ENCODE assay signal across 22 cellular contexts in genomic region chr3:33174095-33174494, GRCh38. TPM values are rescaled to one million over a fixed set of nuclear protein-coding genes. Genes with fewer than 3 reads are reported as not detected.
DNase-seq lines count a peak whose midpoint lies in the region; ATAC-seq and TF ChIP-seq lines count a peak whose summit lies in the region.
"Had no signal": no experiment of that assay in that cellular context is flagged by ENCODE, and none has a peak within 500 bp of the region (broad histone marks: within the 10 kb centered on the region; RNA-seq: fewer than 3 reads in every experiment).

No MANE protein-coding gene starts in this region.

- H3K9me3 ChIP-seq in heart left ventricle (peaks cover 0 to 15% (median 3%) of the 10 kb centered on the region in 12 donors), ascending aorta (no peaks in the 10 kb centered on the region), neuronal stem cell (replicated peaks in 1 of 2; ENCODE audit: control insufficient read depth in 2 of 2, insufficient read depth in 1 of 2, low read depth in 1 of 2, low read length in 2 of 2) (no peaks in the 10 kb centered on the region), tibial artery (no peaks in the 10 kb centered on the region)
- H3K9me3 ChIP-seq: HAP-1 had no signal

- no peak overlapping the region for H3K14ac ChIP-seq in neuronal stem cell (ENCODE audit: low read length)

- H3K4ac ChIP-seq in neuronal stem cell (ENCODE audit: low read length): no peak overlapping the region

- no peak overlapping the region for H4K8ac ChIP-seq in neuronal stem cell (ENCODE audit: low read depth, low read length)

- H3K18ac ChIP-seq in neuronal stem cell (ENCODE audit: low read length): no peak overlapping the region

- intact Hi-C loops in Right ventricle myocardium superior (cut with DNase I): no loop called here
- intact Hi-C loops in heart left ventricle (cut with DNase I): no loop called here
- intact Hi-C loops in ascending aorta (cut with DNase I): no loop called here
- intact Hi-C loops in tibial artery (cut with DNase I; ENCODE audit: low total_unique reads): no loop called here

- TF ChIP-seq CTCF in heart left ventricle (IDR thresholded peaks at IDR 0.05) (no peak), ascending aorta (IDR thresholded peaks at IDR 0.05) (no peak), tibial artery (IDR thresholded peaks at IDR 0.05) (no peak), omental fat pad (IDR thresholded peaks at IDR 0.05) (no peak)

- H3K27me3 ChIP-seq in heart left ventricle (no peaks in the 10 kb centered on the region), ascending aorta (no peaks in the 10 kb centered on the region), neuronal stem cell (ENCODE audit: control insufficient read depth in 3 of 3, insufficient read depth in 3 of 3, low read depth in 1 of 3, low read length in 3 of 3) (no peaks in the 10 kb centered on the region), tibial artery (no peaks in the 10 kb centered on the region)
- H3K27me3 ChIP-seq: BLaER1 had no signal

- peaks cover 0 to 18% (median 5%) of the 10 kb centered on the region in 12 donors for H3K4me1 ChIP-seq in heart left ventricle
- H3K4me1 ChIP-seq in ascending aorta: peaks cover 0 to 35% of the 10 kb centered on the region in 2 donors
- no peaks in the 10 kb centered on the region for H3K4me1 ChIP-seq in neuronal stem cell (ENCODE audit: control insufficient read depth in 2 of 2, insufficient read depth in 1 of 2, low read depth in 1 of 2, low read length in 2 of 2)
- H3K4me1 ChIP-seq in tibial artery: peaks cover 0 to 83% (median 23%) of the 10 kb centered on the region in 4 donors
- H3K4me1 ChIP-seq: BLaER1, HAP-1 had no signal

- H3K9ac ChIP-seq in neuronal stem cell (ENCODE audit: low read depth, low read length, poor library complexity): peak overlapping the region; percentile 39
- H3K9ac ChIP-seq: BLaER1, GM23248 had no signal

- H2AFZ ChIP-seq in neuronal stem cell (ENCODE audit: low read length): no peak overlapping the region
- H2AFZ ChIP-seq: GM23248 had no signal

- no peak overlapping the region for H2BK5ac ChIP-seq in neuronal stem cell (ENCODE audit: low read length)

- H3K79me1 ChIP-seq in neuronal stem cell (ENCODE audit: low read depth, low read length): no peaks in the 10 kb centered on the region

- H2BK120ac ChIP-seq in neuronal stem cell (ENCODE audit: low read depth, low read length): no peak overlapping the region

- H4K91ac ChIP-seq in neuronal stem cell (ENCODE audit: low read depth, low read length, poor library complexity): no peak overlapping the region

- WGBS in heart left ventricle, 4 donors: 68 to 85% (median 73%) methylated on average over 4 of the region's 4 CpGs
- no CpG with 5 or more reads among the region's 4 CpGs for WGBS in neuronal stem cell (ENCODE audit: extremely low coverage in 2 of 2, insufficient read length in 2 of 2, insufficient replicate concordance in 1 of 2), 2 donors

- ATAC-seq in Right ventricle myocardium superior (ENCODE audit: poor library complexity) (peak; percentile 19), heart left ventricle (no peak), omental fat pad (ENCODE audit: low FRiP score) (no peak), GM21447 (IDR thresholded peaks at IDR 0.05; ENCODE audit: unreplicated experiment) (no peak)
- ATAC-seq: GM12878, HepG2 had no signal

- TF ChIP-seq POLR2A in heart left ventricle (IDR thresholded peaks at IDR 0.05): no peak

- H3K36me3 ChIP-seq in heart left ventricle (no peaks in the 10 kb centered on the region), ascending aorta (peaks cover 9 to 18% of the 10 kb centered on the region in 2 donors), neuronal stem cell (replicated peaks in 1 of 2; ENCODE audit: control insufficient read depth in 2 of 2, insufficient read depth in 2 of 2, low read length in 2 of 2) (no peaks in the 10 kb centered on the region), tibial artery (peaks cover 4 to 9% (median 8%) of the 10 kb centered on the region in 3 donors)
- H3K36me3 ChIP-seq: BLaER1, HAP-1 had no signal

- H3K4me3 ChIP-seq in heart left ventricle: no peak overlapping the region
- H3K4me3 ChIP-seq in ascending aorta: no peak overlapping the region
- no peak overlapping the region for H3K4me3 ChIP-seq in neuronal stem cell (ENCODE audit: low read length in 2 of 2)
- no peak overlapping the region for H3K4me3 ChIP-seq in tibial artery
- H3K4me3 ChIP-seq: BLaER1, GM12878, GM23248, HAP-1 had no signal

- H2AK5ac ChIP-seq in neuronal stem cell (ENCODE audit: low read depth, low read length): no peak overlapping the region

- H3K4me2 ChIP-seq in neuronal stem cell (ENCODE audit: insufficient read depth, low read length, poor library complexity, severe bottlenecking): no peak overlapping the region
- H3K4me2 ChIP-seq: BLaER1 had no signal

- peak overlapping the region in 2 of 12 donors; percentile 12 to 73 for H3K27ac ChIP-seq in heart left ventricle
- H3K27ac ChIP-seq in ascending aorta: peak overlapping the region; percentile 71 to 74
- H3K27ac ChIP-seq in neuronal stem cell (replicated peaks; ENCODE audit: low read length): no peak overlapping the region
- H3K27ac ChIP-seq in tibial artery: peak overlapping the region; percentile 83 to 91
- H3K27ac ChIP-seq: BLaER1, GM23248 had no signal

- DNase-seq in Right ventricle myocardium superior: no peak
- no peak for DNase-seq in heart left ventricle
- no peak for DNase-seq in ascending aorta (ENCODE audit: low spot score in 2 of 2)
- no peak for DNase-seq in neuronal stem cell (ENCODE audit: low spot score)
- no peak for DNase-seq in tibial artery
- no peak for DNase-seq in omental fat pad (ENCODE audit: low spot score)
- DNase-seq in COLO668 (lab: John Stamatoyannopoulos, UW; ENCODE audit: unreplicated experiment): no peak
- DNase-seq: 8988T; CD4-positive, alpha-beta memory T cell; COR-L47; DMS 273 treated with DMSO at 0.1 percent for 48 hours; DMS53; DND-41; EL; GM23248 had no signal

- no peak overlapping the region for H2BK15ac ChIP-seq in neuronal stem cell (ENCODE audit: low read length)

- H2BK12ac ChIP-seq in neuronal stem cell (ENCODE audit: low read length): no peak overlapping the region

- H3K23ac ChIP-seq in neuronal stem cell (ENCODE audit: low read depth, low read length, poor library complexity): peak overlapping the region; percentile 27

RNA-seq across cellular contexts. Expression of gene SUSD5, which starts 44.5 kb away (rescaled TPM):
- total RNA-seq in Right ventricle myocardium superior (2.4 TPM), heart left ventricle (10 to 100 TPM in 1 of 9 donors, 1 to 10 TPM in 5, under 1 TPM in 3; 0.49 to 20.3 (median 1.6) TPM), ascending aorta (68.0 TPM), omental fat pad (10 to 100 TPM in 2 of 4 donors, 1 to 10 TPM in 2; 2.0 to 13.5 (median 6.6) TPM)
- polyA plus RNA-seq in heart left ventricle: under 1 TPM; 0.57 to 0.80 TPM
- polyA plus RNA-seq in neuronal stem cell (2013, experiment 1 of 2): 1.5 TPM
- 1.6 TPM for polyA plus RNA-seq in neuronal stem cell (2013, experiment 2 of 2)
- total RNA-seq: CD4-positive, alpha-beta memory T cell; H4; HepG2 had no signal
- polyA plus RNA-seq: CD14-positive monocyte, HepG2 had no signal
